ENCODE assay signal across 16 cellular contexts in genomic region chr9:132797861-132798659, GRCh38.
DNase-seq lines count a peak whose midpoint lies in the region; ATAC-seq and TF ChIP-seq lines count a peak whose summit lies in the region.
"Had no signal": no experiment of that assay in that cellular context is flagged by ENCODE, and none has a peak within 500 bp of the region (broad histone marks: within the 10 kb centered on the region; RNA-seq: fewer than 3 reads in every experiment).

No MANE protein-coding gene starts in this region.

- peaks cover 4% of the 10 kb centered on the region for H3K4me1 Mint-ChIP-seq in activated CD8-positive, alpha-beta memory T cell treated with anti-CD3 and anti-CD28 coated beads, Interleukin-2, amount 10 ng/mL, durations not matched to agents 7 days and 5 days
- H3K4me1 Mint-ChIP-seq: activated naive CD4-positive, alpha-beta T cell treated with anti-CD3 and anti-CD28 coated beads, Interleukin-2, amount 10 ng/mL, durations not matched to agents 7 days and 5 days had no signal

- TF ChIP-seq CTCF in fibroblast of mammary gland (conservative IDR thresholded peaks at IDR 0.05; ENCODE audit: control insufficient read depth, insufficient read depth, low read depth, low read length): no peak
- TF ChIP-seq CTCF in vagina (IDR thresholded peaks at IDR 0.05): no peak

- H3K9me3 Mint-ChIP-seq in activated CD8-positive, alpha-beta memory T cell treated with anti-CD3 and anti-CD28 coated beads, Interleukin-2, amount 10 ng/mL, durations not matched to agents 7 days and 5 days (ENCODE audit: low read depth): no peaks in the 10 kb centered on the region
- H3K9me3 Mint-ChIP-seq in activated naive CD4-positive, alpha-beta T cell treated with anti-CD3 and anti-CD28 coated beads, Interleukin-2, amount 50 U/mL, for 72 hours: no peaks in the 10 kb centered on the region
- H3K9me3 Mint-ChIP-seq: activated naive CD4-positive, alpha-beta T cell treated with anti-CD3 and anti-CD28 coated beads, Interleukin-2, amount 10 ng/mL, durations not matched to agents 7 days and 5 days; brain; stimulated activated effector memory CD8-positive, alpha-beta T cell treated with anti-CD3 and anti-CD28 coated beads, Interleukin-12 subunit alpha, Interleukin-12 subunit beta, amount 100 ng/mL, for 72 hours had no signal

- H3K27ac ChIP-seq in vagina: no peak overlapping the region
- H3K27ac ChIP-seq: SJCRH30 had no signal

- no peak overlapping the region for H3K4me3 ChIP-seq in fibroblast of mammary gland (ENCODE audit: control insufficient read depth, low read depth, low read length)
- H3K4me3 ChIP-seq in vagina: no peak overlapping the region
- H3K4me3 ChIP-seq: SJCRH30 had no signal

- no peak for ATAC-seq in activated CD8-positive, alpha-beta memory T cell treated with anti-CD3 and anti-CD28 coated beads, Interleukin-2, amount 10 ng/mL, durations not matched to agents 7 days and 5 days
- no peak for ATAC-seq in activated naive CD4-positive, alpha-beta T cell treated with anti-CD3 and anti-CD28 coated beads, Interleukin-2, amount 50 U/mL, for 72 hours
- ATAC-seq: stimulated activated effector memory CD8-positive, alpha-beta T cell treated with anti-CD3 and anti-CD28 coated beads, Interleukin-12 subunit alpha, Interleukin-12 subunit beta, amount 100 ng/mL, for 72 hours had no signal

- H3K27ac Mint-ChIP-seq in activated CD8-positive, alpha-beta memory T cell treated with anti-CD3 and anti-CD28 coated beads, Interleukin-2, amount 10 ng/mL, durations not matched to agents 7 days and 5 days: no peak overlapping the region
- H3K27ac Mint-ChIP-seq in activated naive CD4-positive, alpha-beta T cell treated with anti-CD3 and anti-CD28 coated beads, Interleukin-2, amount 50 U/mL, for 72 hours: no peak overlapping the region
- H3K27ac Mint-ChIP-seq: activated naive CD4-positive, alpha-beta T cell treated with anti-CD3 and anti-CD28 coated beads, Interleukin-2, amount 10 ng/mL, durations not matched to agents 7 days and 5 days; brain; CD4-positive, alpha-beta memory T cell; stimulated activated effector memory CD8-positive, alpha-beta T cell treated with anti-CD3 and anti-CD28 coated beads, Interleukin-12 subunit alpha, Interleukin-12 subunit beta, amount 100 ng/mL, for 72 hours had no signal

- H3K27me3 ChIP-seq in vagina: no peaks in the 10 kb centered on the region

- H3K4me3 Mint-ChIP-seq in activated CD8-positive, alpha-beta memory T cell treated with anti-CD3 and anti-CD28 coated beads, Interleukin-2, amount 10 ng/mL, durations not matched to agents 7 days and 5 days: no peak overlapping the region
- H3K4me3 Mint-ChIP-seq: activated naive CD4-positive, alpha-beta T cell treated with anti-CD3 and anti-CD28 coated beads, Interleukin-2, amount 10 ng/mL, durations not matched to agents 7 days and 5 days; brain; CD4-positive, alpha-beta memory T cell; stimulated activated effector memory CD8-positive, alpha-beta T cell treated with anti-CD3 and anti-CD28 coated beads, Interleukin-12 subunit alpha, Interleukin-12 subunit beta, amount 100 ng/mL, for 72 hours had no signal

- peaks cover 48% of the 10 kb centered on the region for H3K27me3 Mint-ChIP-seq in activated CD8-positive, alpha-beta memory T cell treated with anti-CD3 and anti-CD28 coated beads, Interleukin-2, amount 10 ng/mL, durations not matched to agents 7 days and 5 days

- peak; percentile 38 for DNase-seq in activated CD8-positive, alpha-beta memory T cell treated with anti-CD3 and anti-CD28 coated beads, Interleukin-2, amount 10 ng/mL, durations not matched to agents 7 days and 5 days
- DNase-seq in activated CD8-positive, alpha-beta memory T cell treated with anti-CD3 and anti-CD28 coated beads, Interleukin-2, amount 50 U/mL, for 48 hours: no peak
- DNase-seq in fibroblast of mammary gland (ENCODE audit: low read depth) (peak; percentile 2), medulla oblongata (ENCODE audit: extremely low spot score) (peak; percentile 16), vagina (ENCODE audit: extremely low spot score in 2 of 2) (peak; percentile 67 to 74), NCI-H187 treated with DMSO at 0.1 percent for 48 hours (lab: John Stamatoyannopoulos, UW) (no peak), NCI-H524 (lab: John Stamatoyannopoulos, UW) (no peak)
- no peak for DNase-seq in activated naive CD4-positive, alpha-beta T cell treated with anti-CD3 and anti-CD28 coated beads, Interleukin-2, amount 50 U/mL, for 72 hours (ENCODE audit: low spot score in 2 of 2)
- DNase-seq: activated CD4-positive, alpha-beta T cell treated with anti-CD3 and anti-CD28 coated beads for 48 hours; activated naive CD4-positive, alpha-beta T cell treated with anti-CD3 and anti-CD28 coated beads, Interleukin-2, amount 10 ng/mL, durations not matched to agents 7 days and 5 days; activated T-cell treated with anti-CD3 and anti-CD28 coated beads for 4 hours; CD4-positive, alpha-beta memory T cell; Kasumi-1 had no signal

- CTCF ChIA-PET in activated CD8-positive, alpha-beta memory T cell treated with anti-CD3 and anti-CD28 coated beads, Interleukin-2, amount 10 ng/mL, durations not matched to agents 7 days and 5 days (lab: Charles Lee): interaction anchor here (1.2 to 1.9 kb wide), 3 partner anchors 29 to 290 kb away, joined by 4 to 6 read pairs (median 4); no protein-coding TSS in a partner anchor

- no peaks in the 10 kb centered on the region for H3K36me3 Mint-ChIP-seq in activated CD8-positive, alpha-beta memory T cell treated with anti-CD3 and anti-CD28 coated beads, Interleukin-2, amount 10 ng/mL, durations not matched to agents 7 days and 5 days
- H3K36me3 Mint-ChIP-seq in activated naive CD4-positive, alpha-beta T cell treated with anti-CD3 and anti-CD28 coated beads, Interleukin-2, amount 50 U/mL, for 72 hours: no peaks in the 10 kb centered on the region
- H3K36me3 Mint-ChIP-seq: activated naive CD4-positive, alpha-beta T cell treated with anti-CD3 and anti-CD28 coated beads, Interleukin-2, amount 10 ng/mL, durations not matched to agents 7 days and 5 days; brain; CD4-positive, alpha-beta memory T cell; stimulated activated effector memory CD8-positive, alpha-beta T cell treated with anti-CD3 and anti-CD28 coated beads, Interleukin-12 subunit alpha, Interleukin-12 subunit beta, amount 100 ng/mL, for 72 hours had no signal

- H3K4me1 ChIP-seq in vagina: peaks cover 5% of the 10 kb centered on the region

- H3K9me3 ChIP-seq in vagina: no peaks in the 10 kb centered on the region
- H3K9me3 ChIP-seq: SJCRH30 had no signal

- H3K36me3 ChIP-seq in vagina: no peaks in the 10 kb centered on the region
- H3K36me3 ChIP-seq: SJCRH30 had no signal

- TF ChIP-seq POLR2A in vagina (IDR thresholded peaks at IDR 0.05): no peak

- intact Hi-C loops in vagina (cut with DNase I): loop anchor here (5.0 kb wide), 1 partner anchor 291 kb away; no protein-coding TSS in a partner anchor

Comparison
In these comparisons a context has a peak if more than half of its experiments do, and no peak if none do; other contexts are left out.
1. DNase-seq: peak in activated CD8-positive, alpha-beta memory T cell treated with anti-CD3 and anti-CD28 coated beads, Interleukin-2, amount 10 ng/mL, durations not matched to agents 7 days and 5 days (single experiment), fibroblast of mammary gland (single experiment), medulla oblongata (single experiment) and vagina (2 of 2); none in activated CD8-positive, alpha-beta memory T cell treated with anti-CD3 and anti-CD28 coated beads, Interleukin-2, amount 50 U/mL, for 48 hours (single experiment), activated naive CD4-positive, alpha-beta T cell treated with anti-CD3 and anti-CD28 coated beads, Interleukin-2, amount 50 U/mL, for 72 hours (0 of 2), NCI-H187 treated with DMSO at 0.1 percent for 48 hours (single experiment) and NCI-H524 (0 of 2).